ENCODE assay signal across 18 cellular contexts in the genomic region with DNA sequence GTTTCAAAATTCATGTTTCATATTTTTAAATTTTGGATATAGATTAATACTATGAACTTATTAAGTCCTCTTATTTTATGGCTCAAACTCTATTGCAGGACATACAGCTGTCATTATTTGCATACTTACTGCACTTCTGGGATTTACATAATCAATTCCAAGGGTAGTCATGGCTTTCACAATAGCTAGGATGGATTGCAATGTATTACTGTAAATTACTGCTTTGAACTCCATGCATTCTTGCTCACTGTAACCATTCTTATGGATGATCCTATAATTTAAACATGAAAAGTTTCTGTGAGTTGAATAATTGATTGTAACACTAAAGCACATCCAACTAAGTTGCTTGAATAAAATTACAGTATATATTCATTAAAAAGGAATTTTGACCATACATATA. TPM values are rescaled to one million over a fixed set of nuclear protein-coding genes. Genes with fewer than 3 reads are reported as not detected.
A peak's percentile ranks its signal among the peaks of the same experiment; 100 is the strongest.
DNase-seq lines count a peak whose midpoint lies in the region; ATAC-seq and TF ChIP-seq lines count a peak whose summit lies in the region.
"Had no signal": no experiment of that assay in that cellular context is flagged by ENCODE, and none has a peak within 500 bp of the region (broad histone marks: within the 10 kb centered on the region; RNA-seq: fewer than 3 reads in every experiment).

No MANE protein-coding gene starts in this region.

- no peaks in the 10 kb centered on the region for H3K9me2 ChIP-seq in PC-3 (replicated peaks; ENCODE audit: low read length)

- no peak for ATAC-seq in PC-3

- H3K4me3 Mint-ChIP-seq in MCF 10A (ENCODE audit: unreplicated experiment), result no peak overlapping the region

- H3K4me1 ChIP-seq in mammary epithelial cell (ENCODE audit: insufficient read depth, low read length) (peaks cover 2% of the 10 kb centered on the region), smooth muscle cell (ENCODE audit: low read depth) (no peaks in the 10 kb centered on the region), PC-3 (ENCODE audit: insufficient read depth, low read length) (no peaks in the 10 kb centered on the region)
- H3K4me1 ChIP-seq: Peyer's patch had no signal

- CTCF ChIA-PET in MCF 10A (lab: Yijun Ruan, JAX) (interaction anchor here (0.5 kb wide), 1 partner anchor 75 kb away, joined by 3 read pairs; no protein-coding TSS in a partner anchor), mammary epithelial cell (lab: Charles Lee; ENCODE audit: low non-redundant PET) (no interaction called here), PC-3 (lab: Charles Lee) (no interaction called here)

- no peaks in the 10 kb centered on the region for H4K20me1 ChIP-seq in mammary epithelial cell (ENCODE audit: insufficient read depth, low read length)
- H4K20me1 ChIP-seq in smooth muscle cell (ENCODE audit: low read depth), result no peaks in the 10 kb centered on the region
- no peaks in the 10 kb centered on the region for H4K20me1 ChIP-seq in PC-3 (ENCODE audit: low read length)

- H3K36me3 ChIP-seq in mammary epithelial cell (ENCODE audit: insufficient read depth, low read length) (no peaks in the 10 kb centered on the region), smooth muscle cell (ENCODE audit: low read depth) (no peaks in the 10 kb centered on the region), PC-3 (ENCODE audit: low read depth, low read length) (no peaks in the 10 kb centered on the region)
- H3K36me3 ChIP-seq: Peyer's patch had no signal

- dilution Hi-C loops in mammary epithelial cell (cut with HindIII; ENCODE audit: low sequenced_read_pairs), result no loop called here

- no peaks in the 10 kb centered on the region for H3K79me2 ChIP-seq in mammary epithelial cell (ENCODE audit: insufficient read depth, low read length)
- H3K79me2 ChIP-seq in smooth muscle cell (ENCODE audit: low read depth), result no peaks in the 10 kb centered on the region
- H3K79me2 ChIP-seq in PC-3 (ENCODE audit: low read length), result no peaks in the 10 kb centered on the region

- H3K27ac ChIP-seq in mammary epithelial cell (ENCODE audit: insufficient read depth, low read depth, low read length), result no peak overlapping the region
- H3K27ac ChIP-seq in smooth muscle cell (ENCODE audit: low read depth), result peak overlapping the region; percentile 30
- no peak overlapping the region for H3K27ac ChIP-seq in PC-3 (ENCODE audit: low read length)
- H3K27ac ChIP-seq: C4-2B, Peyer's patch had no signal

- POLR2A ChIA-PET in MCF 10A (lab: Yijun Ruan, JAX), result interaction anchor here (1.7 kb wide), 1 partner anchor 134 kb away, joined by 3 read pairs; no protein-coding TSS in a partner anchor
- POLR2A ChIA-PET in PC-3 (lab: Charles Lee; ENCODE audit: unreplicated experiment), result no interaction called here

- no peaks in the 10 kb centered on the region for H3K27me3 Mint-ChIP-seq in MCF 10A (ENCODE audit: insufficient read depth, unreplicated experiment)

- H3F3A ChIP-seq in smooth muscle cell (ENCODE audit: low read depth), result no peaks in the 10 kb centered on the region
- no peaks in the 10 kb centered on the region for H3F3A ChIP-seq in PC-3 (ENCODE audit: low read length, unreplicated experiment)

- intact Hi-C loops in MCF 10A (cut with micrococcal nuclease), result no loop called here
- intact Hi-C loops in mammary epithelial cell (cut with micrococcal nuclease), result no loop called here
- intact Hi-C loops in PC-3 (cut with micrococcal nuclease), result no loop called here

- no peaks in the 10 kb centered on the region for H3K36me3 Mint-ChIP-seq in MCF 10A (ENCODE audit: insufficient read depth, unreplicated experiment)

- DNase-seq in MCF 10A (ENCODE audit: unreplicated experiment) (peak; percentile 37), mammary epithelial cell (no peak), NCI-H526 (lab: John Stamatoyannopoulos, UW) (peak; percentile 17 to 23), fibroblast of mammary gland (ENCODE audit: low read depth) (peak; percentile 51), smooth muscle cell (lab: John Stamatoyannopoulos, UW; ENCODE audit: unreplicated experiment) (no peak), PC-3 (no peak), T-helper 9 cell (no peak), HK-2 (ENCODE audit: unreplicated experiment) (no peak)
- DNase-seq: 8988T, H7, KG1, NCI-H1092 treated with DMSO at 0.1 percent for 48 hours, NCI-H1694, NCI-H774, Peyer's patch, SHP77 had no signal

- H3K27me3 ChIP-seq in mammary epithelial cell (ENCODE audit: insufficient read depth, low read length) (no peaks in the 10 kb centered on the region), smooth muscle cell (ENCODE audit: low read depth) (no peaks in the 10 kb centered on the region), PC-3 (ENCODE audit: low read length) (no peaks in the 10 kb centered on the region)
- H3K27me3 ChIP-seq: Peyer's patch had no signal

- H3K4me3 ChIP-seq in mammary epithelial cell (replicated peaks in 1 of 3; ENCODE audit: insufficient read depth in 1 of 3, low read depth in 2 of 3, low read length in 3 of 3), result no peak overlapping the region
- no peak overlapping the region for H3K4me3 ChIP-seq in fibroblast of mammary gland (ENCODE audit: control insufficient read depth, low read depth, low read length)
- no peak overlapping the region for H3K4me3 ChIP-seq in smooth muscle cell
- H3K4me3 ChIP-seq in PC-3 (ENCODE audit: low read length), result no peak overlapping the region
- H3K4me3 ChIP-seq: Peyer's patch had no signal

- BruUV-seq in MCF 10A (replicated peaks; lab: Mats Ljungman, UMichigan), result no TSS peak
- no TSS peak for BruUV-seq in mammary epithelial cell (replicated peaks; lab: Mats Ljungman, UMichigan)
- no TSS peak for BruUV-seq in PC-3 (replicated peaks; lab: Mats Ljungman, UMichigan)

- H3K27ac Mint-ChIP-seq in MCF 10A (ENCODE audit: low read depth, unreplicated experiment), result no peak overlapping the region

- H3K4me1 Mint-ChIP-seq in MCF 10A (ENCODE audit: insufficient read depth, unreplicated experiment), result peaks cover 11% of the 10 kb centered on the region

- H3K9ac ChIP-seq in mammary epithelial cell (ENCODE audit: insufficient read depth, low read length) (no peak overlapping the region), smooth muscle cell (ENCODE audit: low read depth) (no peak overlapping the region), PC-3 (ENCODE audit: low read length) (no peak overlapping the region)

- in situ Hi-C loops in mammary epithelial cell (cut with MboI; ENCODE audit: low sequenced_read_pairs in 2 of 2), result no loop called here

- TF ChIP-seq CTCF in MCF 10A (IDR thresholded peaks at IDR 0.05; ENCODE audit: unreplicated experiment) (no peak), mammary epithelial cell (conservative IDR thresholded peaks at IDR 0.05 in 1 of 2, IDR thresholded peaks at IDR 0.05 in 1 of 2; ENCODE audit: extremely low read depth in 1 of 2, insufficient read depth in 1 of 2, low read depth in 1 of 2, low read length in 2 of 2) (no peak), fibroblast of mammary gland (conservative IDR thresholded peaks at IDR 0.05; ENCODE audit: control insufficient read depth, insufficient read depth, low read depth, low read length) (no peak), smooth muscle cell (IDR thresholded peaks at IDR 0.05; ENCODE audit: borderline replicate concordance, insufficient read depth, poor library complexity, severe bottlenecking) (no peak), PC-3 (conservative IDR thresholded peaks at IDR 0.05; ENCODE audit: low read depth, low read length) (no peak)

- H3K9me3 Mint-ChIP-seq in MCF 10A (ENCODE audit: unreplicated experiment), result no peaks in the 10 kb centered on the region

- no peak overlapping the region for H3K4me2 ChIP-seq in mammary epithelial cell (ENCODE audit: insufficient read depth, low read depth, low read length)
- H3K4me2 ChIP-seq in smooth muscle cell, result no peak overlapping the region
- no peak overlapping the region for H3K4me2 ChIP-seq in PC-3 (ENCODE audit: low read length)

- H2AFZ ChIP-seq in mammary epithelial cell (ENCODE audit: low read depth, low read length) (no peak overlapping the region), smooth muscle cell (ENCODE audit: low read depth) (no peak overlapping the region), PC-3 (ENCODE audit: low read length) (no peak overlapping the region)

- H3K9me3 ChIP-seq in mammary epithelial cell (replicated peaks; ENCODE audit: insufficient read depth, low read length) (no peaks in the 10 kb centered on the region), smooth muscle cell (replicated peaks; ENCODE audit: low read depth) (no peaks in the 10 kb centered on the region), PC-3 (ENCODE audit: low read length) (no peaks in the 10 kb centered on the region)
- H3K9me3 ChIP-seq: Peyer's patch had no signal

RNA-seq across cellular contexts. Expression of a gene that starts 23.5 kb away (rescaled TPM):
- total RNA-seq in MCF 10A (2022) (not detected in 2 replicates), mammary epithelial cell (not detected), smooth muscle cell (not detected in 2 replicates), PC-3 (2014; rRNA removed) (not detected in 2 replicates)
- polyA plus RNA-seq in mammary epithelial cell (not detected), smooth muscle cell (not detected in 2 replicates)
- polyA minus RNA-seq in mammary epithelial cell, result not detected
- total RNA-seq: H7, HT1080 had no signal

Comparison
In these comparisons a context has a peak if more than half of its experiments do, and no peak if none do; other contexts are left out.
1. DNase-seq: peak in MCF 10A (single experiment), NCI-H526 (2 of 2) and fibroblast of mammary gland (single experiment); none in mammary epithelial cell (single experiment), smooth muscle cell (single experiment), PC-3 (single experiment), T-helper 9 cell (single experiment) and HK-2 (single experiment).